Comparison of ENCODE assay signal across 9 cellular contexts in the genomic region with DNA sequence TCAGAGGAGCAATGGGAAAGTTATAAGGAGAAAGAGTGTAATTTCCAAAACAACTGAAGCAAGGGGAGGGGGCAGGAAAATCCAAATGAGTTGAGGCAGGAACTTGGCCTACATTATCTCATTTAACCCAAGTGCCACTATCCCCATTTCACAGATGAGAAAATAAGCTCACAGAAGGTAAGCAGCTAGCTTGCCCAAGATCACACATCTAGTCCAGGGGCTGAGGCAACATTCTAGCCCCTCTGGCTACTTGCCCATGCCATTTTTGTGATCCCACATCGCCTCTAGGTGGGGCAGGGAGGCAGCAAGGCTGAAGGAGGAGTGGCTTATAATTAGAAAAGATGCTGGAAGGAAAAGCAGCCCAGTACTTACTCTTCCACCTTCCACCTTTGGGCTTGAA. TPM values are rescaled to one million over a fixed set of nuclear protein-coding genes. Genes with fewer than 3 reads are reported as not detected.
DNase-seq lines count a peak whose midpoint lies in the region; TF ChIP-seq lines count a peak whose summit lies in the region.
"Had no signal": no experiment of that assay in that cellular context is flagged by ENCODE, and none has a peak within 500 bp of the region (broad histone marks: within the 10 kb centered on the region; RNA-seq: fewer than 3 reads in every experiment).

No MANE protein-coding gene starts in this region.

- H3K27me3 ChIP-seq in HAP-1 (ENCODE audit: low read depth) (no peaks in the 10 kb centered on the region), SJCRH30 (no peaks in the 10 kb centered on the region), kidney epithelial cell (ENCODE audit: control insufficient read depth, insufficient read depth, low read length) (no peaks in the 10 kb centered on the region)

- H3K36me3 ChIP-seq in HAP-1 (replicated peaks) (peaks cover 4% of the 10 kb centered on the region), SJCRH30 (peaks cover under 1% of the 10 kb centered on the region; the same call in 1 of the 2 replicates), kidney epithelial cell (ENCODE audit: control insufficient read depth, insufficient read depth, low read length) (no peaks in the 10 kb centered on the region)

- H3K9me3 ChIP-seq in HAP-1 (no peaks in the 10 kb centered on the region), SJCRH30 (replicated peaks) (no peaks in the 10 kb centered on the region)

- H3K4me3 ChIP-seq in HAP-1, result no peak overlapping the region
- no peak overlapping the region for H3K4me3 ChIP-seq in SJCRH30
- H3K4me3 ChIP-seq in kidney epithelial cell (ENCODE audit: low read depth, low read length), result no peak overlapping the region

- H3K27ac ChIP-seq in SJCRH30, result no peak overlapping the region

- H3K4me1 ChIP-seq in HAP-1, result peaks cover 16% of the 10 kb centered on the region
- peaks cover 6% of the 10 kb centered on the region; the same call in 1 of the 2 replicates for H3K4me1 ChIP-seq in SJCRH30

- TF ChIP-seq CTCF in kidney epithelial cell (IDR thresholded peaks at IDR 0.05; ENCODE audit: insufficient read depth, low read length, poor library complexity, severe bottlenecking), result peak; percentile 5

- peak in 2 of 3 experiments; percentile 35 to 57 for DNase-seq in NCI-H1417 (lab: John Stamatoyannopoulos, UW)
- DNase-seq in NCI-H1417 treated with DMSO at 0.1 percent for 48 hours (lab: John Stamatoyannopoulos, UW), result no peak
- DNase-seq in HAP-1 (ENCODE audit: low spot score in 2 of 2), result peak; percentile 49 to 66
- peak; percentile 18 to 40 for DNase-seq in SJCRH30
- DNase-seq in kidney epithelial cell (ENCODE audit: low read depth), result no peak
- no peak for DNase-seq in stimulated activated naive CD4-positive, alpha-beta T cell treated with Interleukin-2 at 50 U/mL for 16 hours (lab: John Stamatoyannopoulos, UW)
- no peak for DNase-seq in DMS153 (lab: John Stamatoyannopoulos, UW)
- no peak for DNase-seq in C1 segment of cervical spinal cord (lab: John Stamatoyannopoulos, UW)
- DNase-seq: amniotic stem cell had no signal

- in situ Hi-C loops in HAP-1 (cut with MboI; ENCODE audit: low sequenced_read_pairs), result loop anchor here (25.0 kb wide), 1 partner anchor 99 kb away; no protein-coding TSS in a partner anchor

RNA-seq across cellular contexts. Expression of a gene that starts 2.6 kb away (rescaled TPM):
- total RNA-seq in SJCRH30 (2014; rRNA removed; shearing (Covaris generic)), result 148 and 172 TPM in 2 replicates
- 25.9 and 32.0 TPM in 2 replicates for total RNA-seq in kidney epithelial cell

RNA-seq across cellular contexts. Expression of a gene that starts 39.5 kb away (rescaled TPM):
- total RNA-seq in SJCRH30 (2014; rRNA removed; shearing (Covaris generic)), result 1.9 and 2.4 TPM in 2 replicates
- total RNA-seq in kidney epithelial cell, result 3.3 and 5.0 TPM in 2 replicates

Comparison
In these comparisons a context has a peak if more than half of its experiments do, and no peak if none do; other contexts are left out.
1. DNase-seq: peak in NCI-H1417 (2 of 3), HAP-1 (2 of 2) and SJCRH30 (2 of 2); none in NCI-H1417 treated with DMSO at 0.1 percent for 48 hours (single experiment), kidney epithelial cell (single experiment), stimulated activated naive CD4-positive, alpha-beta T cell treated with Interleukin-2 at 50 U/mL for 16 hours (single experiment), DMS153 (single experiment) and C1 segment of cervical spinal cord (0 of 14).